1 cellular context compared by ENCODE assay signal in genomic region chr16:67540756-67541155, GRCh38.
TF ChIP-seq lines count a peak whose summit lies in the region.

No MANE protein-coding gene starts in this region.

TF ChIP-seq in WTC11, 78 proteins besides CTCF, POLR2A, EP300 and RAD21:
- no peak for TF ChIP-seq ZNF425 (CRISPR knock-in tag; conservative IDR thresholded peaks at IDR 0.05)
- TF ChIP-seq MYBL2 (CRISPR knock-in tag; IDR thresholded peaks at IDR 0.05) = no peak
- TF ChIP-seq JUN (CRISPR knock-in tag; IDR thresholded peaks at IDR 0.05) = no peak
- no peak for TF ChIP-seq JAZF1 (CRISPR knock-in tag; IDR thresholded peaks at IDR 0.05)
- no peak for TF ChIP-seq FOXP1 (CRISPR knock-in tag; IDR thresholded peaks at IDR 0.05; ENCODE audit: borderline replicate concordance)
TF ChIP-seq in WTC11: peak in this region for 0.
